ENCODE assay signal across 8 cellular contexts in the genomic region with DNA sequence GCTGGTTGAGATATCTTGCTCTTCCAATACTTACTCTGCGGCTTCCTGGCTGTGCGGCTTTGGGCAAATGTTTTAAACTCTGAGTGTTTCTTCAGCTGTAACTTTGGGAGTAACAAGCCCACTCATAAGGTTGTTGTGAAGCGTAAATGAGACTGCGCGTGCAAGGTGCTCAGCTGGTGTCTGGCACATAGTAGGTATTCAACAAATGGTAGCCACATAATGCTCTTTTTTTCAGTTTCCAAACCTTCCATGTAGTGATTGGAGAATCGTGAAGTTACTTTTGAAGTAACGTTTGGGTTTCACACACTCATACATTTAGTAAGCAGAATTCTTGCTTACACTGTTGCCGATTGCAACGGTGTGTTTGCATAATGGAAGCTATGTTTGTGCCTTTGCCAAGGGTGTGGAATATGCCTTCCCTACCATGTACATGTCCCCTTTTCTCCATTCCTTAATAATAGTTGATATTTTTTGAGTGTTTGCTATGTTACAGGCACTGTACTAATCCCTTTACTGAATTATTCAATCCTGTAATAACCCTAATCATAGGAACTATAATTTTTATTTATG. TPM values are rescaled to one million over a fixed set of nuclear protein-coding genes. Genes with fewer than 3 reads are reported as not detected.
DNase-seq lines count a peak whose midpoint lies in the region; ATAC-seq and TF ChIP-seq lines count a peak whose summit lies in the region.

No MANE protein-coding gene starts in this region.

- H3K27ac ChIP-seq in A673 (ENCODE audit: low read depth, low read length, poor library complexity, severe bottlenecking): peak overlapping the region; percentile 69
- peak overlapping the region; percentile 91 for H3K27ac ChIP-seq in HUES48 (ENCODE audit: low read depth, low read length)
- H3K27ac ChIP-seq in mammary epithelial cell (ENCODE audit: insufficient read depth, low read depth, low read length): peak overlapping the region; percentile 71

- dilution Hi-C loops in mammary epithelial cell (cut with HindIII; ENCODE audit: low sequenced_read_pairs): no loop called here

- DNase-seq in A673 (ENCODE audit: low spot score) (no peak), mammary epithelial cell (no peak), midbrain (lab: John Stamatoyannopoulos, UW) (peak; percentile 29), HuH-7 (ENCODE audit: low spot score) (no peak), DMS153 (lab: John Stamatoyannopoulos, UW) (no peak), omental fat pad (ENCODE audit: low spot score) (no peak)

- CTCF ChIA-PET in A673 (lab: Charles Lee) (interaction anchor here (1.0 kb wide), 1 partner anchor 384 kb away, joined by 3 read pairs; no protein-coding TSS in a partner anchor), mammary epithelial cell (lab: Charles Lee; ENCODE audit: low non-redundant PET) (no interaction called here)

- H3K9me3 ChIP-seq in A673 (ENCODE audit: low read depth, low read length, poor library complexity, severe bottlenecking) (no peaks in the 10 kb centered on the region), HUES48 (ENCODE audit: control insufficient read depth, insufficient read depth, low read length) (peaks cover under 1% of the 10 kb centered on the region; the same call in 1 of the 2 replicates), mammary epithelial cell (replicated peaks; ENCODE audit: insufficient read depth, low read length) (no peaks in the 10 kb centered on the region)

- TF ChIP-seq CTCF in A673 (conservative IDR thresholded peaks at IDR 0.05; ENCODE audit: low read depth, low read length) (no peak), mammary epithelial cell (conservative IDR thresholded peaks at IDR 0.05 in 1 of 2, IDR thresholded peaks at IDR 0.05 in 1 of 2; ENCODE audit: extremely low read depth in 1 of 2, insufficient read depth in 1 of 2, low read depth in 1 of 2, low read length in 2 of 2) (no peak), omental fat pad (IDR thresholded peaks at IDR 0.05) (no peak)

- H3K4me3 ChIP-seq in A673 (ENCODE audit: low read depth, low read length, poor library complexity, severe bottlenecking) (peak overlapping the region; percentile 78), HUES48 (ENCODE audit: low read depth, low read length) (peak overlapping the region; percentile 81), mammary epithelial cell (replicated peaks in 1 of 3; ENCODE audit: insufficient read depth in 1 of 3, low read depth in 2 of 3, low read length in 3 of 3) (peak overlapping the region; percentile 63 to 97 (median 71))

- intact Hi-C loops in A673 (cut with micrococcal nuclease; ENCODE audit: unreplicated experiment): no loop called here
- intact Hi-C loops in mammary epithelial cell (cut with micrococcal nuclease): loop anchor here (2.0 to 5.0 kb wide), 4 partner anchors 85 to 325 kb away; a partner anchor contains a TSS

- in situ Hi-C loops in mammary epithelial cell (cut with MboI; ENCODE audit: low sequenced_read_pairs in 2 of 2): loop anchor here (10.0 to 25.0 kb wide), 4 partner anchors 157 to 387 kb away; a partner anchor contains a TSS

- POLR2A ChIA-PET in A673 (lab: Charles Lee; ENCODE audit: low non-redundant PET): no interaction called here

- BruUV-seq in A673 (replicated peaks; lab: Mats Ljungman, UMichigan) (no TSS peak), mammary epithelial cell (replicated peaks; lab: Mats Ljungman, UMichigan) (no TSS peak)

- H3K4me2 ChIP-seq in mammary epithelial cell (ENCODE audit: insufficient read depth, low read depth, low read length): peak overlapping the region; percentile 93

- H3K79me2 ChIP-seq in mammary epithelial cell (ENCODE audit: insufficient read depth, low read length): peaks cover 53% of the 10 kb centered on the region

- peak overlapping the region; percentile 88 for H2AFZ ChIP-seq in mammary epithelial cell (ENCODE audit: low read depth, low read length)

- no peaks in the 10 kb centered on the region for H4K20me1 ChIP-seq in mammary epithelial cell (ENCODE audit: insufficient read depth, low read length)

- H3K36me3 ChIP-seq in A673 (ENCODE audit: insufficient read depth, low read length, poor library complexity, severe bottlenecking) (no peaks in the 10 kb centered on the region), HUES48 (ENCODE audit: control insufficient read depth, insufficient read depth, low read length) (no peaks in the 10 kb centered on the region), mammary epithelial cell (ENCODE audit: insufficient read depth, low read length) (no peaks in the 10 kb centered on the region)

- peaks cover 12% of the 10 kb centered on the region for H3K4me1 ChIP-seq in A673 (ENCODE audit: insufficient read depth, low read length, poor library complexity, severe bottlenecking)
- peaks cover 15% of the 10 kb centered on the region; the same call in 1 of the 2 replicates for H3K4me1 ChIP-seq in HUES48 (ENCODE audit: control insufficient read depth, insufficient read depth, low read length)
- peaks cover 12% of the 10 kb centered on the region for H3K4me1 ChIP-seq in mammary epithelial cell (ENCODE audit: insufficient read depth, low read length)

- 0% methylated on average over 8 of the region's 9 CpGs for WGBS in mammary epithelial cell (ENCODE audit: low coverage, missing lambda C conversion rate)

- no peaks in the 10 kb centered on the region for H3K27me3 ChIP-seq in A673 (replicated peaks; ENCODE audit: insufficient read depth, low read depth, low read length, poor library complexity)
- no peaks in the 10 kb centered on the region for H3K27me3 ChIP-seq in HUES48 (ENCODE audit: control insufficient read depth, insufficient read depth, low read length)
- no peaks in the 10 kb centered on the region for H3K27me3 ChIP-seq in mammary epithelial cell (ENCODE audit: insufficient read depth, low read length)

- H3K9ac ChIP-seq in HUES48 (ENCODE audit: low read depth, low read length) (peak overlapping the region; percentile 80), mammary epithelial cell (ENCODE audit: insufficient read depth, low read length) (peak overlapping the region; percentile 76)

- ATAC-seq in GM19328 (IDR thresholded peaks at IDR 0.05; ENCODE audit: unreplicated experiment) (no peak), omental fat pad (ENCODE audit: low FRiP score) (no peak)

RNA-seq across cellular contexts. Expression of a gene that starts 0.8 kb away (rescaled TPM):
- 19.0 and 23.4 TPM in 2 replicates for total RNA-seq in A673 (2021)
- 10 to 100 TPM; 27.3 to 29.5 TPM for total RNA-seq in mammary epithelial cell
- polyA plus RNA-seq in mammary epithelial cell: 51.3 TPM
- 58.2 TPM for polyA minus RNA-seq in mammary epithelial cell
- total RNA-seq in omental fat pad: 10 to 100 TPM; 33.6 to 55.6 (median 46.5) TPM
